26 cellular contexts compared by ENCODE assay signal in the genomic region with DNA sequence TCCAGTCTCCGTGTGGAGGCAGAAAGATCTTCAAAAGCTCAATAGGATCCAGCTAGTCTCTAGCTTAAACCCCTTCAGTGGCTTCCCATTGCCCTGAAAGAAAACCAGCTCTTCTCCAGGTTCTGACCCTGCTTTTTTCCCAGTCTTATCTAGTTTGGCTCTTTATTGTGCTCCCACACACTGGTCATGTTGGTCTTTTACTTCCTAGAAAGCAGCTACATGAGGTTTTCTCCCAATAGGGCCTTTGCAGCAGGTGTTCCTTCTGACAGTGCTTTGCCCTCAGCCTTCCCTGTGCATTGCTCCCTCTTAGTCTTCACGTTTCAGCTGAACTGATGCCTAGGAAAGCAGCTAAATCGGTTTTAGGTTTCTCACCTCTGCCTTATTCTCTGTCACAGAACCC. TPM values are rescaled to one million over a fixed set of nuclear protein-coding genes. Genes with fewer than 3 reads are reported as not detected.
A peak's percentile ranks its signal among the peaks of the same experiment; 100 is the strongest.
DNase-seq lines count a peak whose midpoint lies in the region; FAIRE-seq and TF ChIP-seq lines count a peak whose summit lies in the region.
"Had no signal": no experiment of that assay in that cellular context is flagged by ENCODE, and none has a peak within 500 bp of the region (broad histone marks: within the 10 kb centered on the region; RNA-seq: fewer than 3 reads in every experiment).

No MANE protein-coding gene starts in this region.

- no peak overlapping the region for H3K4me3 ChIP-seq in HEK293 (ENCODE audit: low read depth, low read length)
- H3K4me3 ChIP-seq in parathyroid adenoma (ENCODE audit: low read depth, low read length): no peak overlapping the region
- no peak overlapping the region for H3K4me3 ChIP-seq in osteoblast (ENCODE audit: insufficient read depth, low read length)
- H3K4me3 ChIP-seq: BLaER1, GM12878 had no signal

- H3K4me2 ChIP-seq in parathyroid adenoma (ENCODE audit: low read length): no peak overlapping the region
- no peak overlapping the region for H3K4me2 ChIP-seq in osteoblast (ENCODE audit: insufficient read depth, low read length)
- H3K4me2 ChIP-seq: BLaER1 had no signal

- no peak for TF ChIP-seq CTCF in HEK293 (tag by site-specific recombination; IDR thresholded peaks at IDR 0.05)
- no peak for TF ChIP-seq CTCF in parathyroid adenoma (IDR thresholded peaks at IDR 0.05)
- no peak for TF ChIP-seq CTCF in osteoblast (IDR thresholded peaks at IDR 0.05; ENCODE audit: extremely low read depth, low read depth, low read length)

- CTCF ChIA-PET in HEK293 (lab: Yijun Ruan, JAX): interaction anchor here (0.7 to 1.5 kb wide), 2 partner anchors 22 to 60 kb away, joined by 4 to 5 read pairs; partner anchors contain the start of gene ABCA3

- FAIRE-seq in GM19239 (lab: Jason Lieb, UNC): no peak
- FAIRE-seq: A204.1, GM12878, GM12892 had no signal

- peak overlapping the region; percentile 13 for H2AFZ ChIP-seq in parathyroid adenoma
- no peak overlapping the region for H2AFZ ChIP-seq in osteoblast (ENCODE audit: low read length)

- POLR2A ChIA-PET in HEK293 (lab: Yijun Ruan, JAX): interaction anchor here (0.6 kb wide), 1 partner anchor 15 kb away, joined by 7 read pairs; no protein-coding TSS in a partner anchor

- H3K9ac ChIP-seq in parathyroid adenoma: no peak overlapping the region
- H3K9ac ChIP-seq: BLaER1 had no signal

- H3K36me3 ChIP-seq in HEK293 (ENCODE audit: control insufficient read depth in 2 of 2, insufficient read depth in 1 of 2, low read length in 2 of 2) (no peaks in the 10 kb centered on the region), parathyroid adenoma (ENCODE audit: control insufficient read depth, insufficient read depth, low read length) (no peaks in the 10 kb centered on the region), osteoblast (ENCODE audit: insufficient read depth, low read length) (no peaks in the 10 kb centered on the region)
- H3K36me3 ChIP-seq: BE2C, BLaER1 had no signal

- H3K79me2 ChIP-seq in parathyroid adenoma (no peaks in the 10 kb centered on the region), osteoblast (ENCODE audit: insufficient read depth, low read length) (no peaks in the 10 kb centered on the region)

- DNase-seq in NCI-H82 (lab: John Stamatoyannopoulos, UW): peak; percentile 18
- DNase-seq in NCI-H82 treated with DMSO at 0.1 percent for 48 hours (lab: John Stamatoyannopoulos, UW; ENCODE audit: unreplicated experiment): no peak
- no peak for DNase-seq in GM19239 (ENCODE audit: insufficient read length, low spot score)
- DNase-seq in osteoblast (ENCODE audit: insufficient read length, low spot score, missing footprints): no peak
- DNase-seq in activated T-cell treated with anti-CD3 and anti-CD28 coated beads, Interleukin-2, amount 50 U/mL, for 1 hour: no peak
- DNase-seq: 8988T; ACHN; BE2C; C1 segment of cervical spinal cord; CD4-positive, alpha-beta memory T cell; CD4-positive, CD25-positive, alpha-beta regulatory T cell; CD8-positive, alpha-beta memory T cell; COR-L47; DMS 273 treated with DMSO at 0.1 percent for 48 hours; DMS153; DMS53; DMS79; DND-41; EL; GDM1 had no signal

- H3K4me1 ChIP-seq in HEK293 (ENCODE audit: control insufficient read depth, insufficient read depth, low read length) (peaks cover 3% of the 10 kb centered on the region; the same call in 1 of the 2 replicates), parathyroid adenoma (peaks cover 25% of the 10 kb centered on the region), osteoblast (ENCODE audit: insufficient read depth, low read length) (peaks cover 15% of the 10 kb centered on the region)
- H3K4me1 ChIP-seq: BLaER1 had no signal

- H3K27me3 ChIP-seq in parathyroid adenoma (ENCODE audit: control insufficient read depth, insufficient read depth, low read length) (no peaks in the 10 kb centered on the region), osteoblast (ENCODE audit: insufficient read depth, low read length) (peaks cover 28% of the 10 kb centered on the region)
- H3K27me3 ChIP-seq: BE2C, BLaER1 had no signal

- no peak overlapping the region for H3K27ac ChIP-seq in HEK293 (ENCODE audit: extremely low read depth, low read depth, low read length)
- H3K27ac ChIP-seq in parathyroid adenoma: no peak overlapping the region
- no peak overlapping the region for H3K27ac ChIP-seq in osteoblast (ENCODE audit: low read depth, low read length)
- H3K27ac ChIP-seq: BLaER1 had no signal

- H3K9me3 ChIP-seq in HEK293 (ENCODE audit: control insufficient read depth, insufficient read depth, low read depth, low read length) (no peaks in the 10 kb centered on the region), parathyroid adenoma (ENCODE audit: control insufficient read depth, low read length) (no peaks in the 10 kb centered on the region), osteoblast (ENCODE audit: low read depth, low read length) (no peaks in the 10 kb centered on the region)
- H3K9me3 ChIP-seq: BE2C had no signal

- H4K20me1 ChIP-seq in osteoblast (ENCODE audit: insufficient read depth, low read length): no peaks in the 10 kb centered on the region
- H4K20me1 ChIP-seq: BLaER1 had no signal

TF ChIP-seq in HEK293, 187 proteins besides CTCF, POLR2A, EP300 and RAD21:
- TF ChIP-seq ZNF785 (tag by site-specific recombination; IDR thresholded peaks at IDR 0.05) (no peak), BCL6B (tag by site-specific recombination; IDR thresholded peaks at IDR 0.05) (peak; percentile 67; the same call in 1 of the 2 replicates)

RNA-seq across cellular contexts. Expression of gene ABCA3, which starts 21.7 kb away (rescaled TPM):
- 0.88 and 1.4 TPM in 2 replicates for total RNA-seq in osteoblast
